ENCODE assay signal across 8 cellular contexts in the genomic region with DNA sequence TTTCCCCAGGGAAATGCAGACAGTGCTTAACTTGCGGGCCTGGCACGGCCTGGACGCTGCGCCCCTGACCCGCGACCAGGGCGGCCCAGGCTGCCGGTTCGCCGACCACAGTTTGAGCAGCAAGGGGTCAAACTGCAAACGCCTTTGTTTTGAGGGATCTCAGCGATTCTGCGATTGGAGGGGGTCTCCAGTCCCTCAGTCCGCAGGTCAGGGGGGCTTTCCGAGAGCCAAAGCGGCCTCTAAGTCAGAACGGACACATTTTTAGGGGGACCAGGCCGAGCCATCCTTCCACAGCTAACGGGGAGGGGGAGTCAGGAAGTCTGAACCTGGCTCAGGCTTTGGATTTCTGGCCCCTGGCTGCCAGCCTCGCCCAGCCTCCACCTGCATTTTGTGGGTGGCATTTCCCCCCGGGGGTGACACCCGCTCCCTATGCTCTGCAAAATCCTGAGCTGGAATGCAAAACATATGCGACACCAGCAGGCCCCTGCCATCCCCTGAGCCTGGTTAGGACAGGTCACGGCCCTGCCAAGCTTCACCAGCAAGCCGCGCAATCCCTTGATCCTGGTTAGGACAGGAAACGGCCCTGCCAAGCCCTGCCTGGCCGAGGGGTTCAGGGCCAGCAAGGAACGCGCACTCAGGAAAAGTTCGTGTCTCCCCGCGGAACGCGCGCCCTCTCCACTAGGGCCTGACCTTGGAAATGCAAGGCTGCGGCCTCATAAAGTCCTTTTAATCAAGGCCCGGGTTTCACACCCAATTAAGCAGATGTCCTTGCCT. TPM values are rescaled to one million over a fixed set of nuclear protein-coding genes. Genes with fewer than 3 reads are reported as not detected.
DNase-seq lines count a peak whose midpoint lies in the region; ATAC-seq, FAIRE-seq and TF ChIP-seq lines count a peak whose summit lies in the region.
"Not testable (repeated sequence)": the region's sequence is repeated elsewhere in the genome, so short reads cannot be mapped to it uniquely, and the experiment has no call there.

No MANE protein-coding gene starts in this region.

- H4K91ac ChIP-seq in H9 (ENCODE audit: insufficient read length, low read depth, low read length); H1 (replicated peaks; ENCODE audit: insufficient read length, low read length): not testable (repeated sequence)

- H3T11ph ChIP-seq in H9 (ENCODE audit: low read length), result not testable (repeated sequence)

- H3K4me3 Mint-ChIP-seq in CD4-positive, alpha-beta T cell, result peak overlapping the region; percentile 15
- H3K4me3 Mint-ChIP-seq in H9, result peak overlapping the region; percentile 75 to 87; a peak in 4 of 5 replicates
- peak overlapping the region; percentile 79 for H3K4me3 Mint-ChIP-seq in neural crest cell
- H3K4me3 Mint-ChIP-seq in type B pancreatic cell, result peak overlapping the region; percentile 58

- not testable (repeated sequence) for H4K5ac ChIP-seq in H9 (ENCODE audit: insufficient read length, low read depth, low read length); H1 (ENCODE audit: insufficient read length, low read depth, low read length); mesendoderm (ENCODE audit: low read length)

- not testable (repeated sequence) for H3K4me1 ChIP-seq in H9 (ENCODE audit: insufficient read depth, low read length); OCI-LY3 (ENCODE audit: low read length); H1 (replicated peaks in 1 of 4; ENCODE audit: control insufficient read depth in 3 of 4, insufficient read depth in 4 of 4, low read length in 3 of 4); mesendoderm (ENCODE audit: control insufficient read depth, low read depth, low read length)

- not testable (repeated sequence) for H3K27ac Mint-ChIP-seq in CD4-positive, alpha-beta T cell; neural crest cell (ENCODE audit: unreplicated experiment)
- peak overlapping the region in 1 of 3 experiments; percentile 55; a peak in 1 of 7 replicates for H3K27ac Mint-ChIP-seq in H9
- H3K27ac Mint-ChIP-seq in type B pancreatic cell, result peak overlapping the region; percentile 85

- H2AK5ac ChIP-seq in H9 (ENCODE audit: insufficient read length, low read length); H1 (ENCODE audit: low read depth, low read length); mesendoderm (ENCODE audit: low read length): not testable (repeated sequence)

- not testable (repeated sequence) for TF ChIP-seq EP300 in H1 (IDR thresholded peaks at IDR 0.05; ENCODE audit: borderline replicate concordance in 1 of 2, low read depth in 2 of 2, low read length in 2 of 2)

- H3K4ac ChIP-seq in H9 (ENCODE audit: low read depth, low read length); H1 (replicated peaks; ENCODE audit: insufficient read length, low read depth, low read length); mesendoderm (ENCODE audit: low read depth, low read length): not testable (repeated sequence)

- not testable (repeated sequence) for H3K9me3 ChIP-seq in CD4-positive, alpha-beta T cell (ENCODE audit: control insufficient read depth, low read length); H9 (ENCODE audit: control insufficient read depth, low read depth, low read length); OCI-LY3 (ENCODE audit: insufficient read depth, low read length); H1 (ENCODE audit: insufficient read depth in 2 of 2, low read depth in 1 of 2, low read length in 1 of 2)

- WGBS in H9 (ENCODE audit: extremely low coverage, insufficient read length, low lambda C conversion rate), result no CpG with 5 or more reads among the region's 38 CpGs
- WGBS in H1 (ENCODE audit: extremely low coverage in 1 of 2, insufficient coverage in 1 of 2, insufficient read length in 1 of 2, insufficient replicate concordance in 2 of 2, low coverage in 1 of 2, low lambda C conversion rate in 2 of 2, missing lambda C conversion rate in 1 of 2), 2 experiments, result 9% methylated on average over 30 of the region's 38 CpGs; no CpG with 5 or more reads in 1 of the 2 experiments
- no CpG with 5 or more reads among the region's 38 CpGs for WGBS in mesendoderm (ENCODE audit: extremely low coverage, insufficient coverage, low lambda C conversion rate)

- POLR2A ChIA-PET in CD4-positive, alpha-beta T cell (lab: Charles Lee), result interaction anchor here (1.9 kb wide), 1 partner anchor 29 kb away, joined by 6 read pairs; no protein-coding TSS in a partner anchor
- POLR2A ChIA-PET in H1 (lab: Charles Lee; ENCODE audit: partially characterized antibody), result not testable (repeated sequence)

- not testable (repeated sequence) for H2BK5ac ChIP-seq in H9 (ENCODE audit: insufficient read length, low read length); H1 (ENCODE audit: low read depth, low read length); mesendoderm (ENCODE audit: low read length)

- not testable (repeated sequence) for H2AFZ ChIP-seq in H9 (ENCODE audit: low read length); OCI-LY3 (ENCODE audit: low read depth, low read length)
- 0 out of 2 replicates have a peak overlapping the region, but pooled peaks have one; percentile 70 for H2AFZ ChIP-seq in H1 (ENCODE audit: low read length)

- not testable (repeated sequence) for TF ChIP-seq POLR2A in H1 (IDR thresholded peaks at IDR 0.05; ENCODE audit: control extremely low read depth in 1 of 2, low read depth in 2 of 2, low read length in 2 of 2)

- not testable (repeated sequence) for H2BK20ac ChIP-seq in H9 (ENCODE audit: low read depth, low read length, poor library complexity, severe bottlenecking); H1 (ENCODE audit: low read length)

- H3K9ac ChIP-seq in H9 (ENCODE audit: extremely low read depth, insufficient read length, low read length); OCI-LY3 (ENCODE audit: low read length); H1 (replicated peaks in 1 of 4; ENCODE audit: extremely low read depth in 1 of 4, low read depth in 3 of 4, low read length in 3 of 4); mesendoderm (ENCODE audit: low read length): not testable (repeated sequence)

- H4K20me1 ChIP-seq in H9 (ENCODE audit: control insufficient read depth, insufficient read depth, insufficient read length); OCI-LY3 (ENCODE audit: insufficient read depth, low read length); H1 (replicated peaks in 1 of 2; ENCODE audit: control insufficient read depth in 1 of 2, insufficient read depth in 2 of 2, low read length in 2 of 2): not testable (repeated sequence)

- not testable (repeated sequence) for H3K27ac ChIP-seq in CD4-positive, alpha-beta T cell (ENCODE audit: low read depth, low read length); H9 (ENCODE audit: insufficient read length, low read depth, low read length); OCI-LY3 (ENCODE audit: low read length); H1 (ENCODE audit: low read depth, low read length); mesendoderm (ENCODE audit: low read depth, low read length)

- H2BK15ac ChIP-seq in H9 (ENCODE audit: low read depth, low read length); H1 (ENCODE audit: low read length); mesendoderm (replicated peaks; ENCODE audit: low read depth): not testable (repeated sequence)

- H3K4me3 ChIP-seq in OCI-LY3 (ENCODE audit: low read length); mesendoderm (ENCODE audit: low read length): not testable (repeated sequence)
- peak overlapping the region; percentile 16 to 73 (median 30); a peak in 7 of 8 replicates for H3K4me3 ChIP-seq in H1 (ENCODE audit: extremely low read depth in 1 of 4, insufficient read depth in 2 of 4, low read depth in 3 of 4, low read length in 4 of 4)
- H3K4me3 ChIP-seq in iPS-11a (ENCODE audit: low read depth, low read length), result peak overlapping the region; percentile 4

- H3K79me2 ChIP-seq in H9 (ENCODE audit: insufficient read depth, low read length) (peaks cover 13% of the 10 kb centered on the region; the same call in 1 of the 2 replicates), OCI-LY3 (ENCODE audit: low read length) (peaks cover 33% of the 10 kb centered on the region), H1 (ENCODE audit: control insufficient read depth in 1 of 2, insufficient read depth in 2 of 2, low read length in 2 of 2) (peaks cover 0 to 22% of the 10 kb centered on the region in 2 experiments; a peak in 2 of 4 replicates), mesendoderm (ENCODE audit: control insufficient read depth, insufficient read depth, low read length) (peaks cover 20% of the 10 kb centered on the region)

- not testable (repeated sequence) for H4K8ac ChIP-seq in H9 (replicated peaks; ENCODE audit: insufficient read length, low read depth, low read length); H1 (ENCODE audit: extremely low read depth, insufficient read depth, low read length); mesendoderm (ENCODE audit: low read depth, low read length)

- H3K23me2 ChIP-seq in H9 (ENCODE audit: insufficient read length, low read depth, low read length, poor library complexity, severe bottlenecking), result peaks cover 22% of the 10 kb centered on the region
- not testable (repeated sequence) for H3K23me2 ChIP-seq in H1 (ENCODE audit: low read depth, low read length)

- not testable (repeated sequence) for H3K36me3 ChIP-seq in OCI-LY3 (replicated peaks; ENCODE audit: low read depth, low read length); H1 (ENCODE audit: control insufficient read depth in 2 of 4, insufficient read depth in 4 of 4, low read length in 3 of 4); mesendoderm (ENCODE audit: control insufficient read depth, insufficient read depth, low read length)

- not testable (repeated sequence) for H3K79me1 ChIP-seq in H9 (ENCODE audit: insufficient read depth, low read depth, low read length, poor library complexity, severe bottlenecking); H1 (ENCODE audit: low read depth, low read length); mesendoderm (ENCODE audit: low read length)

- peaks cover 11% of the 10 kb centered on the region for H3K36me3 Mint-ChIP-seq in CD4-positive, alpha-beta T cell (ENCODE audit: low read depth)
- H3K36me3 Mint-ChIP-seq in H9 (ENCODE audit: insufficient read depth in 1 of 3, low read depth in 3 of 3); neural crest cell (ENCODE audit: low read depth); type B pancreatic cell: not testable (repeated sequence)

- H3K56ac ChIP-seq in H9 (ENCODE audit: insufficient read length, low read depth, low read length); H1 (replicated peaks; ENCODE audit: insufficient read length, low read depth, low read length): not testable (repeated sequence)
- peak overlapping the region; percentile 60 for H3K56ac ChIP-seq in mesendoderm (ENCODE audit: low read length)

- not testable (repeated sequence) for H3K27me3 ChIP-seq in CD4-positive, alpha-beta T cell (ENCODE audit: control insufficient read depth, insufficient read depth, low read length); H9 (ENCODE audit: insufficient read depth, low read length); OCI-LY3 (ENCODE audit: low read depth, low read length); H1 (replicated peaks in 1 of 4; ENCODE audit: control insufficient read depth in 3 of 4, extremely low read depth in 1 of 4, insufficient read depth in 3 of 4, low read length in 3 of 4); mesendoderm (ENCODE audit: insufficient read depth, low read length, poor library complexity)

- H2BK12ac ChIP-seq in H9 (ENCODE audit: insufficient read length, low read depth, low read length); H1 (ENCODE audit: low read depth, low read length): not testable (repeated sequence)

- not testable (repeated sequence) for H3K18ac ChIP-seq in H9 (ENCODE audit: insufficient read length, low read depth, low read length)
- H3K18ac ChIP-seq in H1 (ENCODE audit: extremely low read depth, low read length), result peak overlapping the region; percentile 32; the same call in 1 of the 2 replicates
- peak overlapping the region; percentile 39 for H3K18ac ChIP-seq in mesendoderm (ENCODE audit: low read length)

- not testable (repeated sequence) for ATAC-seq in CD4-positive, alpha-beta T cell (ENCODE audit: poor library complexity)

- peak; percentile 13 for FAIRE-seq in H1 (lab: Jason Lieb, UNC)

- H3K23ac ChIP-seq in H9 (ENCODE audit: insufficient read length, low read depth, low read length); H1 (ENCODE audit: insufficient read length); mesendoderm (ENCODE audit: low read length): not testable (repeated sequence)

- TF ChIP-seq CTCF in CD4-positive, alpha-beta T cell (IDR thresholded peaks at IDR 0.05); H9 (conservative IDR thresholded peaks at IDR 0.05); OCI-LY3 (IDR thresholded peaks at IDR 0.05; ENCODE audit: low read depth, low read length); H1 (IDR thresholded peaks at IDR 0.05; ENCODE audit: control extremely low read depth in 1 of 3, insufficient read depth in 1 of 3, low read depth in 1 of 3, low read length in 3 of 3); neural crest cell (conservative IDR thresholded peaks at IDR 0.05); type B pancreatic cell (conservative IDR thresholded peaks at IDR 0.05): not testable (repeated sequence)

- not testable (repeated sequence) for H2BK120ac ChIP-seq in H9 (ENCODE audit: low read depth, low read length, poor library complexity, severe bottlenecking); H1 (replicated peaks; ENCODE audit: low read depth, low read length); mesendoderm (ENCODE audit: low read depth, low read length)

- peak overlapping the region; percentile 68; the same call in 1 of the 2 replicates for H3K14ac ChIP-seq in H9 (ENCODE audit: insufficient read depth, low read length)
- not testable (repeated sequence) for H3K14ac ChIP-seq in H1 (ENCODE audit: insufficient read length)

- H3K4me1 Mint-ChIP-seq in CD4-positive, alpha-beta T cell (ENCODE audit: low read depth), result peaks cover 13% of the 10 kb centered on the region
- H3K4me1 Mint-ChIP-seq in H9 (peaks cover 28 to 31% of the 10 kb centered on the region in 2 experiments), neural crest cell (peaks cover 17% of the 10 kb centered on the region)
- H3K4me1 Mint-ChIP-seq in type B pancreatic cell (ENCODE audit: unreplicated experiment), result not testable (repeated sequence)

- CTCF ChIA-PET in CD4-positive, alpha-beta T cell (lab: Charles Lee), result not testable (repeated sequence)
- CTCF ChIA-PET in H1 (lab: Charles Lee; ENCODE audit: partially characterized antibody), result interaction anchor here (2.4 kb wide), 1 partner anchor 73 kb away, joined by 7 read pairs; no protein-coding TSS in a partner anchor

- H3K4me2 ChIP-seq in H9 (ENCODE audit: insufficient read depth, insufficient read length, low read length) (peak overlapping the region; percentile 79), OCI-LY3 (ENCODE audit: low read length) (peak overlapping the region; percentile 73; the same call in 1 of the 2 replicates), H1 (ENCODE audit: insufficient read depth in 1 of 2, low read depth in 2 of 2, low read length in 2 of 2) (peak overlapping the region; percentile 61 to 63)
- not testable (repeated sequence) for H3K4me2 ChIP-seq in mesendoderm (ENCODE audit: low read length)

- not testable (repeated sequence) for H3K9me3 Mint-ChIP-seq in CD4-positive, alpha-beta T cell; H9; neural crest cell; type B pancreatic cell

- DNase-seq in CD4-positive, alpha-beta T cell; neural crest cell (ENCODE audit: low read depth, low spot score); type B pancreatic cell (ENCODE audit: extremely low spot score, unreplicated experiment): not testable (repeated sequence)
- DNase-seq in H9 (peak; percentile 40), H1 (ENCODE audit: low read depth in 1 of 2, low spot score in 2 of 2) (peak in 1 of 2 experiments; percentile 52), mesendoderm (peak; percentile 3)

- not testable (repeated sequence) for TF ChIP-seq RAD21 in H1 (IDR thresholded peaks at IDR 0.05 in 1 of 2, conservative IDR thresholded peaks at IDR 0.05 in 1 of 2; ENCODE audit: low read depth in 2 of 2, low read length in 2 of 2)

- not testable (repeated sequence) for H3K27me3 Mint-ChIP-seq in CD4-positive, alpha-beta T cell; H9 (ENCODE audit: low read depth); type B pancreatic cell
- H3K27me3 Mint-ChIP-seq in neural crest cell (ENCODE audit: low read depth), result peaks cover 23% of the 10 kb centered on the region

- intact Hi-C loops in CD4-positive, alpha-beta T cell (cut with DNase I, micrococcal nuclease), result loop anchor here in 1 of 2 experiments (5.0 kb wide), 1 partner anchor 58 kb away; no protein-coding TSS in a partner anchor

RNA-seq across cellular contexts. Expression of gene PRKX, which starts 1.4 kb away (rescaled TPM):
- total RNA-seq in CD4-positive, alpha-beta T cell, result 10 to 100 TPM; 31.6 to 35.4 TPM
- 98.8 and 108 TPM in 2 replicates for total RNA-seq in H9 (2021)
- total RNA-seq in H1 (2021; fragmentation: NEBNext Ultra II Directional; extraction: Animal tissue kit (Norgen Biotek cat#: 25700)), result 55.3 and 60.7 TPM in 2 replicates
- 17.1 and 19.4 TPM in 2 replicates for polyA plus RNA-seq in H1 (2011; rRNA removed)
- 23.7 TPM for polyA plus RNA-seq in H1 (2011; cell fraction: cytosol; rRNA removed)
- polyA plus RNA-seq in H1 (2011; cell fraction: nucleus; rRNA removed), result 41.6 TPM
- 25.7 to 36.1 TPM (median 33.8 TPM) in 4 replicates for polyA plus RNA-seq in H1 (2012, experiment 1 of 2)
- polyA plus RNA-seq in H1 (2012, experiment 2 of 2), result 5.2 TPM
- polyA plus RNA-seq in H1 (2013, experiment 1 of 2), result 40.3 TPM
- 34.1 TPM for polyA plus RNA-seq in H1 (2013, experiment 2 of 2)
- 41.8 and 45.0 TPM in 2 replicates for polyA minus RNA-seq in H1 (2011; rRNA and poly(A)+ RNA removed)
- polyA minus RNA-seq in H1 (2011; cell fraction: cytosol; rRNA and poly(A)+ RNA removed), result 29.4 TPM
- polyA minus RNA-seq in H1 (2011; cell fraction: nucleus; rRNA and poly(A)+ RNA removed), result 46.9 TPM
- polyA plus RNA-seq in mesendoderm (2013, experiment 1 of 2), result 42.5 TPM
- polyA plus RNA-seq in mesendoderm (2013, experiment 2 of 2), result 40.5 TPM
- 57.3 and 62.3 TPM in 2 replicates for total RNA-seq in neural crest cell
- 78.9 and 123 TPM in 2 replicates for total RNA-seq in type B pancreatic cell (ENCODE audit: low replicate concordance)

Comparison
In these comparisons a context has a peak if more than half of its experiments do, and no peak if none do; other contexts are left out.
1. H3K4me3 Mint-ChIP-seq: peak in every context shown above with its lines; median percentile 81 in H9; 79 in neural crest cell; 58 in type B pancreatic cell; 15 in CD4-positive, alpha-beta T cell.